Comparison of ENCODE assay signal across 8 cellular contexts in the genomic region with DNA sequence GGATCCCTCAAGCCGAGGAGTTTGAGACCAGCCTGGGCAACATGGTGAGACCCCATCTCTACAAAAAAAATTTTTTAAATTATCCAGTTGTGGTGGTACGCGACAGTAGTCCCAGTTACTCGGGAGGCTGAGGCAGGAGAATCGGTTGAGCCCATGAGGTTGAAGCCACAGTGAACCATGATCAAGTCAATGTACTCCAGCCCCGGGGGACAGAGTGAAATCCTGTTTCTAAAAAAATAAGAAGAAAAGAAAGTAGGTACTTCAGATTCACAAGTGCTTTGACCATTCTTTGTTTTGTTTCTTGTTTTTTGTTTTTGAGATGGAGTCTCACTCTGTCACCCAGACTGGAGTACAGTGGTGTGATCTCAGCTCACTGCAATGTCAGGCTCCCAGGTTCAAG. TPM values are rescaled to one million over a fixed set of nuclear protein-coding genes. Genes with fewer than 3 reads are reported as not detected.
A peak's percentile ranks its signal among the peaks of the same experiment; 100 is the strongest.
DNase-seq lines count a peak whose midpoint lies in the region; ATAC-seq and TF ChIP-seq lines count a peak whose summit lies in the region.
"Not testable (repeated sequence)": the region's sequence is repeated elsewhere in the genome, so short reads cannot be mapped to it uniquely, and the experiment has no call there.

No MANE protein-coding gene starts in this region.

- CTCF ChIA-PET in OCI-LY7 (lab: Charles Lee; ENCODE audit: unreplicated experiment); mammary epithelial cell (lab: Charles Lee; ENCODE audit: low non-redundant PET): not testable (repeated sequence)
- CTCF ChIA-PET in activated CD8-positive, alpha-beta memory T cell treated with anti-CD3 and anti-CD28 coated beads, Interleukin-2, amount 10 ng/mL, durations not matched to agents 7 days and 5 days (lab: Charles Lee) = interaction anchor here (0.6 to 1.3 kb wide), 2 partner anchors 13 to 17 kb away, joined by 3 read pairs; no protein-coding TSS in a partner anchor

- not testable (repeated sequence) for H4K20me1 ChIP-seq in GM23248 (ENCODE audit: insufficient read depth); OCI-LY7 (ENCODE audit: insufficient read depth, low read length); mammary epithelial cell (ENCODE audit: insufficient read depth, low read length)

- in situ Hi-C loops in GM23248 (cut with MboI); mammary epithelial cell (cut with MboI; ENCODE audit: low sequenced_read_pairs in 2 of 2): not testable (repeated sequence)

- H3K27ac Mint-ChIP-seq in activated CD8-positive, alpha-beta memory T cell treated with anti-CD3 and anti-CD28 coated beads, Interleukin-2, amount 10 ng/mL, durations not matched to agents 7 days and 5 days = peak overlapping the region; percentile 89

- POLR2A ChIA-PET in OCI-LY7 (lab: Charles Lee) = not testable (repeated sequence)

- dilution Hi-C loops in mammary epithelial cell (cut with HindIII; ENCODE audit: low sequenced_read_pairs) = not testable (repeated sequence)

- peak overlapping the region; percentile 32 for H3K4me3 Mint-ChIP-seq in activated CD8-positive, alpha-beta memory T cell treated with anti-CD3 and anti-CD28 coated beads, Interleukin-2, amount 10 ng/mL, durations not matched to agents 7 days and 5 days

- not testable (repeated sequence) for TF ChIP-seq EP300 in gastroesophageal sphincter (IDR thresholded peaks at IDR 0.05)

- DNase-seq in GM23248; OCI-LY7 (ENCODE audit: low spot score); activated CD8-positive, alpha-beta memory T cell treated with anti-CD3 and anti-CD28 coated beads, Interleukin-2, amount 10 ng/mL, durations not matched to agents 7 days and 5 days; mammary epithelial cell: not testable (repeated sequence)

- H3K27ac ChIP-seq in ACC112 (ENCODE audit: low read depth, low read length) (peak overlapping the region; percentile 96), GM23248 (peak overlapping the region; percentile 89), gastroesophageal sphincter (peak overlapping the region; percentile 76 to 95 (median 92)), muscle layer of colon (ENCODE audit: low read depth, low read length) (peak overlapping the region; percentile 79)
- H3K27ac ChIP-seq in OCI-LY7 (ENCODE audit: low read depth, low read length, poor library complexity, severe bottlenecking); mammary epithelial cell (ENCODE audit: insufficient read depth, low read depth, low read length): not testable (repeated sequence)

- H3K9me3 ChIP-seq in GM23248 (ENCODE audit: low read depth); OCI-LY7 (ENCODE audit: low read length); mammary epithelial cell (replicated peaks; ENCODE audit: insufficient read depth, low read length); gastroesophageal sphincter; muscle layer of colon (ENCODE audit: low read length); skeletal muscle satellite cell (replicated peaks; ENCODE audit: low read length): not testable (repeated sequence)

- not testable (repeated sequence) for H3K27me3 Mint-ChIP-seq in activated CD8-positive, alpha-beta memory T cell treated with anti-CD3 and anti-CD28 coated beads, Interleukin-2, amount 10 ng/mL, durations not matched to agents 7 days and 5 days

- 84 to 85% methylated on average over 6 of the region's 6 CpGs for WGBS in GM23248 (ENCODE audit: low coverage in 1 of 2, low lambda C conversion rate in 2 of 2, missing lambda C conversion rate in 2 of 2), 2 experiments
- WGBS in mammary epithelial cell (ENCODE audit: low coverage, missing lambda C conversion rate) = 80% methylated on average over 5 of the region's 6 CpGs
- WGBS in gastroesophageal sphincter (ENCODE audit: low coverage in 1 of 2), 2 donors = 79 to 98% methylated on average over 5 to 6 of the region's 6 CpGs

- H3K9ac ChIP-seq in GM23248 = peak overlapping the region; percentile 88
- H3K9ac ChIP-seq in mammary epithelial cell (ENCODE audit: insufficient read depth, low read length); muscle layer of colon (ENCODE audit: low read length); skeletal muscle satellite cell (ENCODE audit: low read depth, low read length): not testable (repeated sequence)

- not testable (repeated sequence) for TF ChIP-seq POLR2A in gastroesophageal sphincter (IDR thresholded peaks at IDR 0.05)

- H3K4me1 ChIP-seq in ACC112 (ENCODE audit: control insufficient read depth, insufficient read depth, low read length, unreplicated experiment) = peaks cover 20% of the 10 kb centered on the region
- peaks cover 21% of the 10 kb centered on the region for H3K4me1 ChIP-seq in GM23248 (ENCODE audit: insufficient read depth)
- H3K4me1 ChIP-seq in OCI-LY7 (ENCODE audit: insufficient read depth, low read length, poor library complexity, severe bottlenecking) = peaks cover 45% of the 10 kb centered on the region
- H3K4me1 ChIP-seq in mammary epithelial cell (ENCODE audit: insufficient read depth, low read length) = not testable (repeated sequence)
- H3K4me1 ChIP-seq in gastroesophageal sphincter = peaks cover 0 to 38% (median 12%) of the 10 kb centered on the region in 3 donors
- peaks cover 12% of the 10 kb centered on the region for H3K4me1 ChIP-seq in muscle layer of colon (ENCODE audit: insufficient read depth, low read length)
- peaks cover 19% of the 10 kb centered on the region for H3K4me1 ChIP-seq in skeletal muscle satellite cell (ENCODE audit: control insufficient read depth, insufficient read depth, low read length)

- not testable (repeated sequence) for H3K27me3 ChIP-seq in ACC112 (ENCODE audit: insufficient read depth, low read length); GM23248 (replicated peaks; ENCODE audit: insufficient read depth); mammary epithelial cell (ENCODE audit: insufficient read depth, low read length); gastroesophageal sphincter; muscle layer of colon (ENCODE audit: control insufficient read depth in 1 of 2, insufficient read depth in 2 of 2, low read length in 2 of 2); skeletal muscle satellite cell (ENCODE audit: control insufficient read depth, insufficient read depth, low read length)

- H3K79me2 ChIP-seq in ACC112 (ENCODE audit: control insufficient read depth, insufficient read depth, low read length, unreplicated experiment) (peaks cover 22% of the 10 kb centered on the region), GM23248 (ENCODE audit: insufficient read depth) (peaks cover 26% of the 10 kb centered on the region), OCI-LY7 (ENCODE audit: insufficient read depth, low read depth, low read length) (peaks cover 37% of the 10 kb centered on the region), mammary epithelial cell (ENCODE audit: insufficient read depth, low read length) (peaks cover 29% of the 10 kb centered on the region)

- ATAC-seq in activated CD8-positive, alpha-beta memory T cell treated with anti-CD3 and anti-CD28 coated beads, Interleukin-2, amount 10 ng/mL, durations not matched to agents 7 days and 5 days; gastroesophageal sphincter: not testable (repeated sequence)

- not testable (repeated sequence) for TF ChIP-seq CTCF in OCI-LY7 (conservative IDR thresholded peaks at IDR 0.05; ENCODE audit: low read length); mammary epithelial cell (conservative IDR thresholded peaks at IDR 0.05 in 1 of 2, IDR thresholded peaks at IDR 0.05 in 1 of 2; ENCODE audit: extremely low read depth in 1 of 2, insufficient read depth in 1 of 2, low read depth in 1 of 2, low read length in 2 of 2); gastroesophageal sphincter (IDR thresholded peaks at IDR 0.05)

- BruUV-seq in OCI-LY7 (replicated peaks; lab: Mats Ljungman, UMichigan); mammary epithelial cell (replicated peaks; lab: Mats Ljungman, UMichigan): not testable (repeated sequence)

- not testable (repeated sequence) for H2AFZ ChIP-seq in ACC112 (ENCODE audit: low read length, unreplicated experiment); mammary epithelial cell (ENCODE audit: low read depth, low read length)
- H2AFZ ChIP-seq in GM23248 = peak overlapping the region; percentile 96; the same call in 1 of the 2 replicates
- H2AFZ ChIP-seq in OCI-LY7 (ENCODE audit: low read length) = 0 out of 2 replicates have a peak overlapping the region, but pooled peaks have one; percentile 56

- not testable (repeated sequence) for H3K4me2 ChIP-seq in GM23248 (ENCODE audit: unreplicated experiment)
- peak overlapping the region; percentile 71 for H3K4me2 ChIP-seq in OCI-LY7 (ENCODE audit: low read length)
- peak overlapping the region; percentile 68 for H3K4me2 ChIP-seq in mammary epithelial cell (ENCODE audit: insufficient read depth, low read depth, low read length)
- peak overlapping the region; percentile 90 for H3K4me2 ChIP-seq in skeletal muscle satellite cell (ENCODE audit: low read length)

- peaks cover 14% of the 10 kb centered on the region for H3K36me3 Mint-ChIP-seq in activated CD8-positive, alpha-beta memory T cell treated with anti-CD3 and anti-CD28 coated beads, Interleukin-2, amount 10 ng/mL, durations not matched to agents 7 days and 5 days

- H3K4me3 ChIP-seq in ACC112 (ENCODE audit: low read depth, low read length) = peak overlapping the region; percentile 85
- peak overlapping the region; percentile 85 for H3K4me3 ChIP-seq in GM23248
- H3K4me3 ChIP-seq in OCI-LY7 (ENCODE audit: low read depth, low read length, poor library complexity, severe bottlenecking) = peak overlapping the region; percentile 83
- H3K4me3 ChIP-seq in mammary epithelial cell (replicated peaks in 1 of 3; ENCODE audit: insufficient read depth in 1 of 3, low read depth in 2 of 3, low read length in 3 of 3) = peak overlapping the region in 1 of 3 experiments; percentile 97
- H3K4me3 ChIP-seq in gastroesophageal sphincter = peak overlapping the region in 1 of 2 donors; percentile 74
- H3K4me3 ChIP-seq in muscle layer of colon (ENCODE audit: low read depth in 1 of 2, low read length in 2 of 2) = not testable (repeated sequence)
- peak overlapping the region; percentile 98 for H3K4me3 ChIP-seq in skeletal muscle satellite cell (ENCODE audit: low read length)

- not testable (repeated sequence) for H3K9me3 Mint-ChIP-seq in activated CD8-positive, alpha-beta memory T cell treated with anti-CD3 and anti-CD28 coated beads, Interleukin-2, amount 10 ng/mL, durations not matched to agents 7 days and 5 days (ENCODE audit: low read depth)

- not testable (repeated sequence) for H3K9me2 ChIP-seq in GM23248 (ENCODE audit: insufficient read depth); OCI-LY7 (ENCODE audit: insufficient read depth, low read length)

- H3K36me3 ChIP-seq in ACC112 (ENCODE audit: insufficient read depth, low read length); GM23248 (ENCODE audit: low read depth); mammary epithelial cell (ENCODE audit: insufficient read depth, low read length); muscle layer of colon (ENCODE audit: insufficient read depth, low read length); skeletal muscle satellite cell (ENCODE audit: insufficient read depth, low read length): not testable (repeated sequence)
- H3K36me3 ChIP-seq in OCI-LY7 (ENCODE audit: insufficient read depth, low read length) (peaks cover 24% of the 10 kb centered on the region), gastroesophageal sphincter (peaks cover 0 to 12% of the 10 kb centered on the region in 2 donors)

- H3F3A ChIP-seq in GM23248 (ENCODE audit: insufficient read depth) = peaks cover 18% of the 10 kb centered on the region

- H3K4me1 Mint-ChIP-seq in activated CD8-positive, alpha-beta memory T cell treated with anti-CD3 and anti-CD28 coated beads, Interleukin-2, amount 10 ng/mL, durations not matched to agents 7 days and 5 days = peaks cover 34% of the 10 kb centered on the region

- intact Hi-C loops in OCI-LY7 (cut with micrococcal nuclease; ENCODE audit: unreplicated experiment) = not testable (repeated sequence)
- intact Hi-C loops in mammary epithelial cell (cut with micrococcal nuclease) = loop anchor here (2.0 to 5.0 kb wide), 3 partner anchors 37 to 389 kb away; no protein-coding TSS in a partner anchor

RNA-seq across cellular contexts. Expression of gene RFC2, which starts 1.3 kb away (rescaled TPM):
- 15.9 and 23.1 TPM in 2 replicates for total RNA-seq in GM23248 (2014; rRNA removed; shearing (Covaris generic))
- polyA plus RNA-seq in GM23248 (2016; fragmentation: Nextera tagmentation; extraction: Ambion mirVana) = 33.2 and 34.6 TPM in 2 replicates
- total RNA-seq in OCI-LY7 (2014; rRNA removed; shearing (Covaris generic)) = 71.3 and 77.4 TPM in 2 replicates
- 77.8 and 79.2 TPM in 2 replicates for total RNA-seq in OCI-LY7 (2022)
- 10 to 100 TPM; 70.5 to 76.8 TPM for total RNA-seq in activated CD8-positive, alpha-beta memory T cell treated with anti-CD3 and anti-CD28 coated beads, Interleukin-2, amount 10 ng/mL, durations not matched to agents 7 days and 5 days
- 10 to 100 TPM; 15.0 to 43.9 TPM for total RNA-seq in mammary epithelial cell
- 50.2 TPM for polyA plus RNA-seq in mammary epithelial cell
- 36.8 TPM for polyA minus RNA-seq in mammary epithelial cell
- total RNA-seq in gastroesophageal sphincter = 10 to 100 TPM; 11.3 to 12.2 (median 11.3) TPM
- 23.6 and 26.6 TPM in 2 replicates for total RNA-seq in skeletal muscle satellite cell (2012; rRNA removed)

RNA-seq across cellular contexts. Expression of gene CLIP2, which starts 33.7 kb away (rescaled TPM):
- 40.7 and 49.4 TPM in 2 replicates for total RNA-seq in GM23248 (2014; rRNA removed; shearing (Covaris generic))
- polyA plus RNA-seq in GM23248 (2016; fragmentation: Nextera tagmentation; extraction: Ambion mirVana) = 13.0 and 13.2 TPM in 2 replicates
- total RNA-seq in OCI-LY7 (2014; rRNA removed; shearing (Covaris generic)) = 3.6 and 4.2 TPM in 2 replicates
- 6.3 and 7.2 TPM in 2 replicates for total RNA-seq in OCI-LY7 (2022)
- 1 to 10 TPM; 1.9 to 4.6 TPM for total RNA-seq in activated CD8-positive, alpha-beta memory T cell treated with anti-CD3 and anti-CD28 coated beads, Interleukin-2, amount 10 ng/mL, durations not matched to agents 7 days and 5 days
- total RNA-seq in mammary epithelial cell = 10 to 100 TPM; 34.3 to 37.9 TPM
- 7.2 TPM for polyA plus RNA-seq in mammary epithelial cell
- 15.3 TPM for polyA minus RNA-seq in mammary epithelial cell
- 10 to 100 TPM; 23.0 to 50.7 (median 35.5) TPM for total RNA-seq in gastroesophageal sphincter
- total RNA-seq in skeletal muscle satellite cell (2012; rRNA removed) = 34.7 and 45.9 TPM in 2 replicates

RNA-seq across cellular contexts. Expression of gene LAT2, which starts 45.7 kb away (rescaled TPM):
- total RNA-seq in GM23248 (2014; rRNA removed; shearing (Covaris generic)) = 0.97 TPM in 1 of 2 replicates, not detected in the other
- polyA plus RNA-seq in GM23248 (2016; fragmentation: Nextera tagmentation; extraction: Ambion mirVana) = 0.60 and 0.73 TPM in 2 replicates
- total RNA-seq in OCI-LY7 (2014; rRNA removed; shearing (Covaris generic)) = 41.1 and 48.3 TPM in 2 replicates
- total RNA-seq in OCI-LY7 (2022) = 79.1 and 93.8 TPM in 2 replicates
- total RNA-seq in activated CD8-positive, alpha-beta memory T cell treated with anti-CD3 and anti-CD28 coated beads, Interleukin-2, amount 10 ng/mL, durations not matched to agents 7 days and 5 days = 10 to 100 TPM; 15.3 to 17.6 TPM
- 1 to 10 TPM in 1 of 2 donors, under 1 TPM in 1; 0.17 to 1.6 TPM for total RNA-seq in mammary epithelial cell
- 1.2 TPM for polyA plus RNA-seq in mammary epithelial cell
- not detected for polyA minus RNA-seq in mammary epithelial cell
- total RNA-seq in gastroesophageal sphincter = 1 to 10 TPM; 2.8 to 8.2 (median 4.8) TPM
- total RNA-seq in skeletal muscle satellite cell (2012; rRNA removed) = 0.76 and 1.1 TPM in 2 replicates
